ENCODE assay signal across 19 cellular contexts in genomic region chr12:76117067-76117691, GRCh38.
"Had no signal": no experiment of that assay in that cellular context is flagged by ENCODE, and none has a peak within 500 bp of the region (broad histone marks: within the 10 kb centered on the region; RNA-seq: fewer than 3 reads in every experiment).

No MANE protein-coding gene starts in this region.

- ATAC-seq: gastrocnemius medialis, heart right ventricle had no signal

- H3K36me3 ChIP-seq: gastrocnemius medialis, heart right ventricle, neural progenitor cell, sigmoid colon, thoracic aorta had no signal

- H3K36me3 Mint-ChIP-seq: activated CD4-positive, alpha-beta memory T cell treated with anti-CD3 and anti-CD28 coated beads for 36 hours; activated naive CD8-positive, alpha-beta T cell treated with anti-CD3 and anti-CD28 coated beads, Interleukin-2, amount 10 ng/mL, durations not matched to agents 7 days and 5 days; brain; naive B cell; neural progenitor cell had no signal

- H3K4me1 Mint-ChIP-seq: activated naive CD8-positive, alpha-beta T cell treated with anti-CD3 and anti-CD28 coated beads, Interleukin-2, amount 10 ng/mL, durations not matched to agents 7 days and 5 days; brain; central memory CD8-positive, alpha-beta T cell; naive B cell; neural progenitor cell had no signal

- H3K27me3 Mint-ChIP-seq: activated CD4-positive, alpha-beta memory T cell treated with anti-CD3 and anti-CD28 coated beads for 36 hours had no signal

- H3K9me3 ChIP-seq: gastrocnemius medialis, heart right ventricle, sigmoid colon, thoracic aorta had no signal

- H3K27ac Mint-ChIP-seq: activated CD4-positive, alpha-beta memory T cell treated with anti-CD3 and anti-CD28 coated beads for 36 hours; activated naive CD8-positive, alpha-beta T cell treated with anti-CD3 and anti-CD28 coated beads, Interleukin-2, amount 10 ng/mL, durations not matched to agents 7 days and 5 days; brain; naive B cell; neural progenitor cell had no signal

- H3K27me3 ChIP-seq: gastrocnemius medialis, heart right ventricle, neural progenitor cell, sigmoid colon had no signal

- H3K27ac ChIP-seq: epithelial cell of prostate, gastrocnemius medialis, heart right ventricle, neural progenitor cell, sigmoid colon, thoracic aorta had no signal

- H3K4me1 ChIP-seq: gastrocnemius medialis, neural progenitor cell, sigmoid colon had no signal

- H3K4me3 ChIP-seq: gastrocnemius medialis, heart right ventricle, neural progenitor cell, sigmoid colon, thoracic aorta had no signal

- H3K4me2 ChIP-seq: neural progenitor cell had no signal

- H3K4me3 Mint-ChIP-seq: activated CD4-positive, alpha-beta memory T cell treated with anti-CD3 and anti-CD28 coated beads for 36 hours; activated naive CD8-positive, alpha-beta T cell treated with anti-CD3 and anti-CD28 coated beads, Interleukin-2, amount 10 ng/mL, durations not matched to agents 7 days and 5 days; brain; central memory CD8-positive, alpha-beta T cell; naive B cell; neural progenitor cell had no signal

- DNase-seq: activated CD4-positive, alpha-beta memory T cell treated with anti-CD3 and anti-CD28 coated beads for 36 hours; activated CD8-positive, alpha-beta memory T cell treated with anti-CD3 and anti-CD28 coated beads, Interleukin-2, amount 50 U/mL, for 4 hours; activated naive CD4-positive, alpha-beta T cell; activated naive CD8-positive, alpha-beta T cell treated with anti-CD3 and anti-CD28 coated beads, Interleukin-2, amount 10 ng/mL, durations not matched to agents 7 days and 5 days; effector CD8-positive, alpha-beta T cell; gastrocnemius medialis; heart right ventricle; islet precursor cell; naive B cell; sigmoid colon; stimulated activated CD4-positive, alpha-beta T cell treated with anti-CD3 and anti-CD28 coated beads, Interleukin-12 subunit alpha, Interleukin-12 subunit beta, amount 100 ng/mL, for 4 hours; stimulated activated CD4-positive, alpha-beta T cell treated with anti-CD3 and anti-CD28 coated beads, Interleukin-2, amount 100 ng/mL, for 24 hours; T-helper 1 cell; T1000 had no signal

- H3K9ac ChIP-seq: neural progenitor cell had no signal

- H3K9me3 Mint-ChIP-seq: activated CD4-positive, alpha-beta memory T cell treated with anti-CD3 and anti-CD28 coated beads for 36 hours; activated naive CD8-positive, alpha-beta T cell treated with anti-CD3 and anti-CD28 coated beads, Interleukin-2, amount 10 ng/mL, durations not matched to agents 7 days and 5 days; central memory CD8-positive, alpha-beta T cell; naive B cell; neural progenitor cell had no signal

- H2AFZ ChIP-seq: neural progenitor cell had no signal
